Comparison of ENCODE assay signal across 8 cellular contexts in genomic region chrX:39869846-39870601, GRCh38.
A peak's percentile ranks its signal among the peaks of the same experiment; 100 is the strongest.
DNase-seq lines count a peak whose midpoint lies in the region; ATAC-seq lines count a peak whose summit lies in the region.

No MANE protein-coding gene starts in this region.

- ATAC-seq in HG03521 (IDR thresholded peaks at IDR 0.05; ENCODE audit: unreplicated experiment): no peak
- ATAC-seq in HG02981 (IDR thresholded peaks at IDR 0.05; ENCODE audit: unreplicated experiment): no peak
- no peak for ATAC-seq in GM21526 (IDR thresholded peaks at IDR 0.05; ENCODE audit: low FRiP score, unreplicated experiment)

- H3K27me3 ChIP-seq in HAP-1 (ENCODE audit: low read depth): no peaks in the 10 kb centered on the region

- H3K36me3 ChIP-seq in HAP-1 (replicated peaks): no peaks in the 10 kb centered on the region

- no peak overlapping the region for H3K4me3 ChIP-seq in HAP-1

- DNase-seq in Daoy (ENCODE audit: low read depth) (peak; percentile 90), SW480 (ENCODE audit: low spot score) (peak; percentile 81), HAP-1 (ENCODE audit: low spot score in 2 of 2) (no peak)
- peak; percentile 78 for DNase-seq in activated naive CD4-positive, alpha-beta T cell treated with Interleukin-2 at 50 U/mL for 16 hours
- DNase-seq in stimulated activated CD4-positive, alpha-beta T cell treated with anti-CD3 and anti-CD28 coated beads, Interleukin-12 subunit alpha, Interleukin-12 subunit beta, amount 100 ng/mL, for 24 hours (ENCODE audit: low read depth in 2 of 2): peak; percentile 42 to 61

- in situ Hi-C loops in HAP-1 (cut with MboI; ENCODE audit: low sequenced_read_pairs): no loop called here

- H3K9me3 ChIP-seq in HAP-1: no peaks in the 10 kb centered on the region

- H3K4me1 ChIP-seq in HAP-1: no peaks in the 10 kb centered on the region

Comparison
In these comparisons a context has a peak if more than half of its experiments do, and no peak if none do; other contexts are left out.
1. DNase-seq: peak in Daoy (single experiment), SW480 (single experiment), activated naive CD4-positive, alpha-beta T cell treated with Interleukin-2 at 50 U/mL for 16 hours (single experiment) and stimulated activated CD4-positive, alpha-beta T cell treated with anti-CD3 and anti-CD28 coated beads, Interleukin-12 subunit alpha, Interleukin-12 subunit beta, amount 100 ng/mL, for 24 hours (2 of 2); none in HAP-1 (0 of 2).